Comparison of ENCODE assay signal across 21 cellular contexts in the genomic region with DNA sequence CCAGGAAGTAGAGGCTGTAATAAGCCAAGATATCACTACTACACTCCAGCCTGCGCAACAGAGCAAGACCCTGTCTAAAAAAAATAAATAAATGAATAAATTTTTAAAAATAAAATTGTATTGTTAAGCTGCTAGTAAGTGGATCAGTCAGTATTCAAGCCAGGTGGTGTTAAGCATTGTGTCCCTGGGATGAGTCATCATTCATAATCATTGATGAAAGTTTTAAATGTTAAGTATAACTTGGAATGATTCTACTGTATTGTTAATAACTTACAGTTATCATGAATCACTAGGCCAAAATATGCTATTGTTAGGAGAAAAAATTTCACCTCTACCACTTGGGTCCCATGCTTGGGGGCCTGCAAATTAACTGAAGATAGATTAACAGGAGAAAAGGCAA. TPM values are rescaled to one million over a fixed set of nuclear protein-coding genes. Genes with fewer than 3 reads are reported as not detected.
DNase-seq lines count a peak whose midpoint lies in the region; FAIRE-seq and TF ChIP-seq lines count a peak whose summit lies in the region.
"Had no signal": no experiment of that assay in that cellular context is flagged by ENCODE, and none has a peak within 500 bp of the region (broad histone marks: within the 10 kb centered on the region; RNA-seq: fewer than 3 reads in every experiment).

No MANE protein-coding gene starts in this region.

- H3K4me3 Mint-ChIP-seq in chondrocyte (ENCODE audit: unreplicated experiment): no peak overlapping the region
- H3K4me3 Mint-ChIP-seq: CD14-positive monocyte; CD4-positive, alpha-beta T cell; CD8-positive, alpha-beta memory T cell; GM23338; H9 had no signal

- H3K27me3 ChIP-seq in endothelial cell of umbilical vein (ENCODE audit: control insufficient read depth in 2 of 2, insufficient read depth in 2 of 2, low read length in 2 of 2) (no peaks in the 10 kb centered on the region), prostate gland (replicated peaks; ENCODE audit: insufficient read depth) (no peaks in the 10 kb centered on the region)
- H3K27me3 ChIP-seq: BE2C; BLaER1 treated with 17β-estradiol and CSF1 and Interleukin-3, amounts not matched to agents 10 nM and 100 nM had no signal

- no peak overlapping the region for H3K27ac Mint-ChIP-seq in chondrocyte (ENCODE audit: unreplicated experiment)
- H3K27ac Mint-ChIP-seq: CD4-positive, alpha-beta T cell; CD8-positive, alpha-beta memory T cell; GM23338 had no signal

- H3K9me3 Mint-ChIP-seq in chondrocyte (ENCODE audit: low read depth): no peaks in the 10 kb centered on the region
- H3K9me3 Mint-ChIP-seq: CD4-positive, alpha-beta T cell; CD8-positive, alpha-beta memory T cell; GM23338; H9 had no signal

- TF ChIP-seq POLR2A in endothelial cell of umbilical vein (IDR thresholded peaks at IDR 0.05; ENCODE audit: low read depth, low read length) (no peak), prostate gland (IDR thresholded peaks at IDR 0.05) (no peak)

- dilution Hi-C loops in endothelial cell of umbilical vein (cut with MboI; ENCODE audit: extremely low pct_ligation_motif_present, low sequenced_read_pairs): no loop called here

- H3K4me1 ChIP-seq in endothelial cell of umbilical vein (ENCODE audit: control insufficient read depth, extremely low read depth, insufficient read depth, low read length) (no peaks in the 10 kb centered on the region), prostate gland (replicated peaks) (no peaks in the 10 kb centered on the region)
- H3K4me1 ChIP-seq: BE2C; BLaER1 treated with 17β-estradiol and CSF1 and Interleukin-3, amounts not matched to agents 10 nM and 100 nM had no signal

- no peaks in the 10 kb centered on the region for H3K36me3 Mint-ChIP-seq in chondrocyte (ENCODE audit: low read depth)
- H3K36me3 Mint-ChIP-seq: CD14-positive monocyte had no signal

- no peak overlapping the region for H3K4me3 ChIP-seq in endothelial cell of umbilical vein (replicated peaks in 1 of 3; ENCODE audit: insufficient read depth in 1 of 3, low read depth in 1 of 3, low read length in 3 of 3)
- H3K4me3 ChIP-seq in prostate gland: no peak overlapping the region
- H3K4me3 ChIP-seq: BLaER1 treated with 17β-estradiol and CSF1 and Interleukin-3, amounts not matched to agents 10 nM and 100 nM; GM23338 had no signal

- H2AFZ ChIP-seq in endothelial cell of umbilical vein (ENCODE audit: low read depth, low read length): no peak overlapping the region
- H2AFZ ChIP-seq: GM23338 had no signal

- H3K4me1 Mint-ChIP-seq in chondrocyte (ENCODE audit: low read depth): no peaks in the 10 kb centered on the region
- H3K4me1 Mint-ChIP-seq: CD14-positive monocyte; CD8-positive, alpha-beta memory T cell; GM23338; H9 had no signal

- POLR2A ChIA-PET in endothelial cell of umbilical vein (lab: Charles Lee): no interaction called here

- TF ChIP-seq CTCF in endothelial cell of umbilical vein (IDR thresholded peaks at IDR 0.05; ENCODE audit: extremely low read depth in 1 of 2, insufficient read depth in 1 of 2, low read depth in 1 of 2, low read length in 2 of 2) (no peak), chondrocyte (IDR thresholded peaks at IDR 0.05) (no peak), prostate gland (IDR thresholded peaks at IDR 0.05) (no peak)

- CTCF ChIA-PET in endothelial cell of umbilical vein (lab: Charles Lee): interaction anchor here (1.5 kb wide), 1 partner anchor 95 kb away, joined by 4 read pairs; no protein-coding TSS in a partner anchor

- H3K9me1 ChIP-seq in endothelial cell of umbilical vein (replicated peaks; ENCODE audit: control insufficient read depth, extremely low read depth, insufficient read depth, low read length): no peaks in the 10 kb centered on the region

- H3K9ac ChIP-seq in endothelial cell of umbilical vein (replicated peaks; ENCODE audit: extremely low read depth, insufficient read depth, low read length): no peak overlapping the region
- H3K9ac ChIP-seq: BLaER1 treated with 17β-estradiol and CSF1 and Interleukin-3, amounts not matched to agents 10 nM and 100 nM had no signal

- no peaks in the 10 kb centered on the region for H3K79me2 ChIP-seq in endothelial cell of umbilical vein (ENCODE audit: control insufficient read depth, insufficient read depth, low read length)

- H3K27ac ChIP-seq in endothelial cell of umbilical vein (ENCODE audit: insufficient read depth, low read depth, low read length) (no peak overlapping the region), prostate gland (no peak overlapping the region)
- H3K27ac ChIP-seq: BLaER1 treated with 17β-estradiol and CSF1 and Interleukin-3, amounts not matched to agents 10 nM and 100 nM had no signal

- H3K9me3 ChIP-seq in endothelial cell of umbilical vein (replicated peaks; ENCODE audit: control insufficient read depth, insufficient read depth, low read length) (no peaks in the 10 kb centered on the region), prostate gland (no peaks in the 10 kb centered on the region)
- H3K9me3 ChIP-seq: BE2C; BLaER1 treated with 17β-estradiol and CSF1 and Interleukin-3, amounts not matched to agents 10 nM and 100 nM had no signal

- peaks cover 7% of the 10 kb centered on the region for H3K27me3 Mint-ChIP-seq in chondrocyte (ENCODE audit: low read depth)
- H3K27me3 Mint-ChIP-seq: CD4-positive, alpha-beta T cell had no signal

- FAIRE-seq in endothelial cell of umbilical vein (lab: Jason Lieb, UNC): no peak
- FAIRE-seq: D721Med, GM12891, GM18507 had no signal

- H4K20me1 ChIP-seq in endothelial cell of umbilical vein (replicated peaks; ENCODE audit: control insufficient read depth, extremely low read depth, insufficient read depth, low read length): no peaks in the 10 kb centered on the region
- H4K20me1 ChIP-seq: BLaER1 treated with 17β-estradiol and CSF1 and Interleukin-3, amounts not matched to agents 10 nM and 100 nM had no signal

- 89% methylated on average over 1 of the region's 1 CpG for WGBS in prostate gland

- DNase-seq in HS-5 (ENCODE audit: low read depth) (peak; percentile 8), SW480 (ENCODE audit: low spot score) (peak; percentile 17), endothelial cell of umbilical vein (ENCODE audit: low read depth, low spot score) (no peak), chondrocyte (ENCODE audit: low spot score) (no peak), DMS79 treated with DMSO at 0.1 percent for 48 hours (lab: John Stamatoyannopoulos, UW) (no peak), prostate gland (ENCODE audit: low spot score) (no peak), NCI-H446 treated with DMSO at 0.1 percent for 48 hours (lab: John Stamatoyannopoulos, UW) (no peak)
- DNase-seq: AML-193; BE2C; CD4-positive, alpha-beta T cell; CD8-positive, alpha-beta memory T cell; DMS 273 treated with DMSO at 0.1 percent for 48 hours; DMS79; GF-D8; H9 had no signal

- intact Hi-C loops in endothelial cell of umbilical vein (cut with micrococcal nuclease) (no loop called here), prostate gland (cut with DNase I) (no loop called here)

- BruUV-seq in endothelial cell of umbilical vein (replicated peaks; lab: Mats Ljungman, UMichigan): no TSS peak

- H3K36me3 ChIP-seq in endothelial cell of umbilical vein (ENCODE audit: control insufficient read depth in 2 of 2, extremely low read depth in 1 of 2, insufficient read depth in 2 of 2, low read length in 2 of 2) (no peaks in the 10 kb centered on the region), prostate gland (no peaks in the 10 kb centered on the region)
- H3K36me3 ChIP-seq: BE2C; BLaER1 treated with 17β-estradiol and CSF1 and Interleukin-3, amounts not matched to agents 10 nM and 100 nM had no signal

- H3K4me2 ChIP-seq in endothelial cell of umbilical vein (ENCODE audit: insufficient read depth, low read length): no peak overlapping the region
- H3K4me2 ChIP-seq: BLaER1 treated with 17β-estradiol and CSF1 and Interleukin-3, amounts not matched to agents 10 nM and 100 nM; GM23338 had no signal

TF ChIP-seq in endothelial cell of umbilical vein, 7 proteins besides CTCF, POLR2A, EP300 and RAD21:
- TF ChIP-seq, protein P1, sequence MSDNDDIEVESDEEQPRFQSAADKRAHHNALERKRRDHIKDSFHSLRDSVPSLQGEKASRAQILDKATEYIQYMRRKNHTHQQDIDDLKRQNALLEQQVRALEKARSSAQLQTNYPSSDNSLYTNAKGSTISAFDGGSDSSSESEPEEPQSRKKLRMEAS (IDR thresholded peaks at IDR 0.05; ENCODE audit: insufficient read depth, insufficient read length): no peak
- TF ChIP-seq JUN (IDR thresholded peaks at IDR 0.05; ENCODE audit: borderline replicate concordance, insufficient read depth, insufficient read length, low read depth) (peak; percentile 14), POLR2AphosphoS5 (IDR thresholded peaks at IDR 0.05; ENCODE audit: insufficient read depth, low read depth, low read length) (no peak), EZH2 (IDR thresholded peaks at IDR 0.05; ENCODE audit: borderline replicate concordance, low read depth, low read length, severe bottlenecking) (no peak)

RNA-seq across cellular contexts. Expression of a gene that starts 38.2 kb away (rescaled TPM):
- total RNA-seq in endothelial cell of umbilical vein (55.6 and 57.8 TPM in 2 replicates), chondrocyte (25.1 to 34.9 TPM (median 34.6 TPM) in 3 replicates), prostate gland (10 to 100 TPM; 19.7 to 45.3 TPM)
- 49.8 and 56.3 TPM in 2 replicates for polyA plus RNA-seq in endothelial cell of umbilical vein
- polyA plus RNA-seq in endothelial cell of umbilical vein (2011; cell fraction: cytosol; rRNA removed): 60.2 and 65.5 TPM in 2 replicates
- polyA plus RNA-seq in endothelial cell of umbilical vein (2011; cell fraction: nucleus; rRNA removed): 55.0 and 80.6 TPM in 2 replicates
- 53.5 and 68.5 TPM in 2 replicates for polyA plus RNA-seq in endothelial cell of umbilical vein (2012)
- polyA minus RNA-seq in endothelial cell of umbilical vein: 9.9 and 16.5 TPM in 2 replicates
- 16.0 TPM for polyA minus RNA-seq in endothelial cell of umbilical vein (2011; cell fraction: cytosol; rRNA and poly(A)+ RNA removed)
- 32.0 and 32.4 TPM in 2 replicates for polyA minus RNA-seq in endothelial cell of umbilical vein (2011; cell fraction: nucleus; rRNA and poly(A)+ RNA removed)

Comparison
In these comparisons a context has a peak if more than half of its experiments do, and no peak if none do; other contexts are left out.
1. DNase-seq: peak in HS-5 (single experiment) and SW480 (single experiment); none in endothelial cell of umbilical vein (single experiment), chondrocyte (single experiment), DMS79 treated with DMSO at 0.1 percent for 48 hours (single experiment), prostate gland (single experiment) and NCI-H446 treated with DMSO at 0.1 percent for 48 hours (single experiment).